In genomic region chrX:153769865-153770605, GRCh38 we compare ENCODE assay signal across 24 cellular contexts. TPM values are rescaled to one million over a fixed set of nuclear protein-coding genes. Genes with fewer than 3 reads are reported as not detected.
A peak's percentile ranks its signal among the peaks of the same experiment; 100 is the strongest.
DNase-seq lines count a peak whose midpoint lies in the region; ATAC-seq, FAIRE-seq and TF ChIP-seq lines count a peak whose summit lies in the region.
"Had no signal": no experiment of that assay in that cellular context is flagged by ENCODE, and none has a peak within 500 bp of the region (broad histone marks: within the 10 kb centered on the region; RNA-seq: fewer than 3 reads in every experiment).

No MANE protein-coding gene starts in this region.

- no peaks in the 10 kb centered on the region for H3K9me3 ChIP-seq in transverse colon
- no peaks in the 10 kb centered on the region for H3K9me3 ChIP-seq in small intestine (ENCODE audit: control insufficient read depth, low read depth)
- H3K9me3 ChIP-seq: heart left ventricle, vagina had no signal

- H3K4me1 ChIP-seq in transverse colon (no peaks in the 10 kb centered on the region), small intestine (ENCODE audit: control insufficient read depth in 2 of 2, insufficient read depth in 1 of 2, low read depth in 1 of 2, low read length in 1 of 2) (no peaks in the 10 kb centered on the region)
- H3K4me1 ChIP-seq: breast epithelium, parathyroid adenoma had no signal

- intact Hi-C loops in Right ventricle myocardium superior (cut with DNase I) (no loop called here), left cardiac atrium (cut with DNase I) (no loop called here), transverse colon (cut with DNase I; ENCODE audit: low total_unique reads) (loop anchor here (5.0 kb wide), 1 partner anchor 182 kb away; no protein-coding TSS in a partner anchor)

- no peak for ATAC-seq in Right ventricle myocardium superior (ENCODE audit: poor library complexity)
- ATAC-seq in left cardiac atrium, result no peak
- no peak for ATAC-seq in GM21619 (IDR thresholded peaks at IDR 0.05; ENCODE audit: unreplicated experiment)
- ATAC-seq: activated CD4-positive, alpha-beta T cell treated with anti-CD3 and anti-CD28 coated beads for 36 hours; heart left ventricle; left lobe of liver; naive thymus-derived CD8-positive, alpha-beta T cell had no signal

- H3K4me1 Mint-ChIP-seq in glutamatergic neuron (ENCODE audit: low read depth, unreplicated experiment), result no peaks in the 10 kb centered on the region

- H3K9me3 Mint-ChIP-seq in glutamatergic neuron (ENCODE audit: unreplicated experiment), result no peaks in the 10 kb centered on the region
- H3K9me3 Mint-ChIP-seq: dendritic cell treated with granulocyte-macrophage colony-stimulating factor and Interleukin-4, amounts not matched to agents 40 ng/mL and 50 ng/mL, for 4 days; naive thymus-derived CD8-positive, alpha-beta T cell had no signal

- no peak for TF ChIP-seq CTCF in glutamatergic neuron (IDR thresholded peaks at IDR 0.05; ENCODE audit: partially characterized antibody, unreplicated experiment)
- no peak for TF ChIP-seq CTCF in transverse colon (IDR thresholded peaks at IDR 0.05)

- H3K27me3 Mint-ChIP-seq in glutamatergic neuron (ENCODE audit: unreplicated experiment), result no peaks in the 10 kb centered on the region
- H3K27me3 Mint-ChIP-seq: activated CD4-positive, alpha-beta T cell treated with anti-CD3 and anti-CD28 coated beads for 36 hours; naive thymus-derived CD8-positive, alpha-beta T cell had no signal

- no peak for TF ChIP-seq EP300 in transverse colon (IDR thresholded peaks at IDR 0.05; ENCODE audit: low read depth)

- no peaks in the 10 kb centered on the region for H3K36me3 Mint-ChIP-seq in glutamatergic neuron (ENCODE audit: unreplicated experiment)
- H3K36me3 Mint-ChIP-seq: naive thymus-derived CD8-positive, alpha-beta T cell had no signal

- H3K27ac Mint-ChIP-seq in glutamatergic neuron (ENCODE audit: unreplicated experiment), result no peak overlapping the region
- H3K27ac Mint-ChIP-seq: activated CD4-positive, alpha-beta T cell treated with anti-CD3 and anti-CD28 coated beads for 36 hours; dendritic cell treated with granulocyte-macrophage colony-stimulating factor and Interleukin-4, amounts not matched to agents 40 ng/mL and 50 ng/mL, for 4 days had no signal

- H3K27ac ChIP-seq in transverse colon, result no peak overlapping the region
- H3K27ac ChIP-seq in small intestine (ENCODE audit: low read depth in 1 of 2, low read length in 1 of 2), result no peak overlapping the region
- H3K27ac ChIP-seq: breast epithelium, heart left ventricle, parathyroid adenoma, vagina had no signal

- H3K4me3 ChIP-seq in transverse colon (no peak overlapping the region), small intestine (ENCODE audit: low read depth in 1 of 2, low read length in 2 of 2) (no peak overlapping the region)
- H3K4me3 ChIP-seq: breast epithelium, heart left ventricle, vagina had no signal

- H3K27me3 ChIP-seq in transverse colon, result no peaks in the 10 kb centered on the region
- H3K27me3 ChIP-seq in small intestine (ENCODE audit: control insufficient read depth in 2 of 2, insufficient read depth in 2 of 2, low read length in 2 of 2), result no peaks in the 10 kb centered on the region
- H3K27me3 ChIP-seq: heart left ventricle, vagina had no signal

- H3K4me3 Mint-ChIP-seq in glutamatergic neuron (ENCODE audit: unreplicated experiment), result no peak overlapping the region
- H3K4me3 Mint-ChIP-seq: activated CD4-positive, alpha-beta T cell treated with anti-CD3 and anti-CD28 coated beads for 36 hours; dendritic cell treated with granulocyte-macrophage colony-stimulating factor and Interleukin-4, amounts not matched to agents 40 ng/mL and 50 ng/mL, for 4 days; naive thymus-derived CD8-positive, alpha-beta T cell had no signal

- H3K36me3 ChIP-seq in transverse colon, result no peaks in the 10 kb centered on the region
- no peaks in the 10 kb centered on the region for H3K36me3 ChIP-seq in small intestine (ENCODE audit: control insufficient read depth in 2 of 2, insufficient read depth in 2 of 2, low read length in 2 of 2)
- H3K36me3 ChIP-seq: breast epithelium, heart left ventricle, vagina had no signal

- WGBS in transverse colon (ENCODE audit: low coverage in 1 of 2), 2 donors, result 86% methylated on average over 25 of the region's 25 CpGs; no CpG with 5 or more reads in 1 of the 2 donors
- WGBS in small intestine, 3 donors, result 81 to 89% (median 86%) methylated on average over 20 to 24 of the region's 25 CpGs

- in situ Hi-C loops in transverse colon (cut with MboI; ENCODE audit: low pct_ligation_motif_present in 1 of 4, low pct_unique_long_range_greater_than_20kb in 1 of 4, low sequenced_read_pairs in 3 of 4), result loop anchor here in 1 of 4 donors (25.0 kb wide), 1 partner anchor 192 kb away; the partner anchor contains the start of genes HCFC1 and TMEM187

- FAIRE-seq in small intestine (lab: Jason Lieb, UNC), result no peak
- FAIRE-seq: endothelial cell of umbilical vein had no signal

- no peak for TF ChIP-seq POLR2A in transverse colon (IDR thresholded peaks at IDR 0.05)

- DNase-seq in Right ventricle myocardium superior, result peak; percentile 9
- DNase-seq in left cardiac atrium, result no peak
- DNase-seq in HuH-7.5 (ENCODE audit: low spot score), result peak; percentile 4
- DNase-seq in glutamatergic neuron, result peak; percentile 6
- DNase-seq in transverse colon, result peak; percentile 5
- no peak for DNase-seq in cerebellum (ENCODE audit: low spot score)
- DNase-seq in small intestine, result no peak
- DNase-seq: activated CD4-positive, alpha-beta T cell treated with anti-CD3 and anti-CD28 coated beads for 36 hours; DMS 273 treated with DMSO at 0.1 percent for 48 hours; GOT3; naive thymus-derived CD8-positive, alpha-beta T cell; NCI-H1105; NCI-H2029; NCI-H345; NCI-H82; SW 1271 had no signal

RNA-seq across cellular contexts. Expression of gene PLXNB3, which starts 6.0 kb away (rescaled TPM):
- total RNA-seq in Right ventricle myocardium superior, result 1.5 TPM
- total RNA-seq in left cardiac atrium, result 1 to 10 TPM; 5.9 to 7.1 TPM
- total RNA-seq in glutamatergic neuron (ENCODE audit: unreplicated experiment), result 5.8 TPM
- 10 to 100 TPM in 2 of 4 donors, 1 to 10 TPM in 2; 3.1 to 46.2 (median 24.7) TPM for total RNA-seq in transverse colon
- 3.3 TPM for total RNA-seq in cerebellum
- polyA plus RNA-seq in small intestine, result 1 to 10 TPM in 1 of 3 donors, under 1 TPM in 1, not detected in 1; 0.54 to 1.6 TPM
- polyA plus RNA-seq: naive thymus-derived CD8-positive, alpha-beta T cell had no signal

RNA-seq across cellular contexts. Expression of gene SRPK3, which starts 10.8 kb away (rescaled TPM):
- 38.0 TPM for total RNA-seq in Right ventricle myocardium superior
- 10 to 100 TPM; 24.1 to 25.8 TPM for total RNA-seq in left cardiac atrium
- total RNA-seq in glutamatergic neuron (ENCODE audit: unreplicated experiment), result not detected
- 1 to 10 TPM in 2 of 4 donors, under 1 TPM in 2; 0.64 to 3.8 (median 1.3) TPM for total RNA-seq in transverse colon
- total RNA-seq in cerebellum, result 0.18 TPM
- polyA plus RNA-seq in small intestine, result under 1 TPM in 2 of 3 donors, not detected in 1; 0.15 to 0.27 TPM
- total RNA-seq: activated CD4-positive, alpha-beta T cell treated with anti-CD3 and anti-CD28 coated beads for 36 hours; left lobe of liver; naive thymus-derived CD8-positive, alpha-beta T cell had no signal
- polyA plus RNA-seq: naive thymus-derived CD8-positive, alpha-beta T cell had no signal

RNA-seq across cellular contexts. Expression of gene IDH3G, which starts 24.1 kb away (rescaled TPM):
- total RNA-seq in Right ventricle myocardium superior (76.9 TPM), left cardiac atrium (10 to 100 TPM; 56.4 to 68.4 TPM), glutamatergic neuron (ENCODE audit: unreplicated experiment) (56.7 TPM), transverse colon (100 to 1,000 TPM in 2 of 4 donors, 10 to 100 TPM in 2; 77.5 to 203 (median 117) TPM), cerebellum (31.1 TPM)
- 100 to 1,000 TPM in 1 of 3 donors, 10 to 100 TPM in 2; 80.0 to 114 (median 91.1) TPM for polyA plus RNA-seq in small intestine

RNA-seq across cellular contexts. Expression of gene SSR4, which starts 24.4 kb away (rescaled TPM):
- 129 TPM for total RNA-seq in Right ventricle myocardium superior
- 100 to 1,000 TPM; 180 to 183 TPM for total RNA-seq in left cardiac atrium
- total RNA-seq in glutamatergic neuron (ENCODE audit: unreplicated experiment), result 277 TPM
- total RNA-seq in transverse colon, result 100 to 1,000 TPM in 2 of 4 donors, 10 to 100 TPM in 2; 16.1 to 165 (median 95.8) TPM
- 68.6 TPM for total RNA-seq in cerebellum
- polyA plus RNA-seq in small intestine, result 100 to 1,000 TPM; 331 to 694 (median 560) TPM

RNA-seq across cellular contexts. Expression of gene ABCD1, which starts 45.4 kb away (rescaled TPM):
- total RNA-seq in Right ventricle myocardium superior (14.7 TPM), left cardiac atrium (10 to 100 TPM; 11.5 to 15.0 TPM), glutamatergic neuron (ENCODE audit: unreplicated experiment) (13.5 TPM), transverse colon (10 to 100 TPM in 3 of 4 donors, 1 to 10 TPM in 1; 7.0 to 50.5 (median 18.1) TPM), cerebellum (3.8 TPM)
- 10 to 100 TPM; 10.1 to 37.3 (median 26.5) TPM for polyA plus RNA-seq in small intestine

Comparison
In these comparisons a context has a peak if more than half of its experiments do, and no peak if none do; other contexts are left out.
1. DNase-seq: peak in Right ventricle myocardium superior (single experiment), HuH-7.5 (single experiment), glutamatergic neuron (single experiment) and transverse colon (single experiment); none in left cardiac atrium (single experiment), cerebellum (single experiment) and small intestine (single experiment).